In the genomic region with DNA sequence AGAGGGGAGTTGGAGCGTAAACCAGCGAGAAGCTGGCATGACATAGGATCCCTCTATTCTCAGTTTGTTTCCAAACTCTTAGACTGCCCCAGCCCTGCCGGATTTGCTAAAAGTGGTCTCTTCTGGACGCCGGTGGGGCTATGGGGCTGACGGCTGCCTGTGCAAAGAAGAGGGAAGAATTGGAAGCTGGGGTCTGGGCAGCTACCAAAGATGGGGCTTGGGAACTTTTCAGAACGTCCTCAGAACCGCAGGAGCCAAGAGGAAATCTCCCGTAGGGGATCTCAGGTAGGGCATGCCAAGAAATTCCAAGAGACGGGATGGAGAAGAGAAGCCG, we compare ENCODE assay signal across 1 cellular context.
TF ChIP-seq lines count a peak whose summit lies in the region.

No MANE protein-coding gene starts in this region.

TF ChIP-seq in GM23338, 12 proteins besides CTCF, POLR2A, EP300 and RAD21:
- TF ChIP-seq EZH2 (IDR thresholded peaks at IDR 0.05; ENCODE audit: low read depth, unreplicated experiment) = peak; percentile 67
